Comparison of ENCODE assay signal across 1 cellular context in the genomic region with DNA sequence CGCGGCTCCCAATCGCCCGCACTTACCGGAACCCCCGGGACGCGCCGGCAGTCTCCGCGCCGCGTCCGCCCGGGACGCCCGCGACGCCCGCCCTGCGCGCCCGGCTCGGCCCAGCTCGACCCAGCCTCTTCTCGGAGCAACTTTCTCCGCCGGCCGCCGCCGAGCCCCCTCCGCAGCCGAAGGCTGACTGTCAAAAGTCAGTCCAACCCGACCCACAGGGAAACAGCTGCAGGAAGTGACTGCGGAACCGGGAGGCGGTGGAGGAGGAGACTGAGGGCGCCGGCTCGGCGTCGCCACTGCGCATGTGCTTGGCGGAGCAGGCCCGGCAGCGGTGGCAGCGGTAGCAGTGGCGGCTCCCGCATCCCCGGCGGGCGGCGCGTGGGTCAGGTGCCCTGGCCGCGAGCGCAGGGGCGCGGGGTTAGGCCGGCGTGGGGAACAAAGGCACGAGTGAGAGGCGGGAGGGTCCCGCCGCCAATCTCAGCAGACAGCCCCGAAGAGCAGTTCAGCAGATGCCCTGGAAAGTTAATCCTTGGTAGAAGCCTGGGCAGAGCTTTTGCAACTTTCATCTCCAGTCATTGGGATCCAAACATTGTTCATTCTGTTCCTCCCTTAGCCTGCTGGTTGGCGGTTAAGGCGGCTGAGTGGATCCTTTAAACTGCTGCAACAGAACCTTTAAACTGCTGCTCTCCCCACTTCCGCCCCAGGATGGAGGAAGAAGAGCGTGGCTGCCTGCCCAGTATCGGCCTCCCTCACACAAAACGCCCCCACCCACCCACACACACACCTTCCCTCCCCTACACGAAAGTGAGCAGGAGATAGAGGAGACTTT.
TF ChIP-seq lines count a peak whose summit lies in the region.

A gene with protein sequence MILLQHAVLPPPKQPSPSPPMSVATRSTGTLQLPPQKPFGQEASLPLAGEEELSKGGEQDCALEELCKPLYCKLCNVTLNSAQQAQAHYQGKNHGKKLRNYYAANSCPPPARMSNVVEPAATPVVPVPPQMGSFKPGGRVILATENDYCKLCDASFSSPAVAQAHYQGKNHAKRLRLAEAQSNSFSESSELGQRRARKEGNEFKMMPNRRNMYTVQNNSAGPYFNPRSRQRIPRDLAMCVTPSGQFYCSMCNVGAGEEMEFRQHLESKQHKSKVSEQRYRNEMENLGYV (minus strand): TSS at position 241 of the 829 bp plus-strand sequence. CDS start 4,057 bp downstream, outside the sequence.

TF ChIP-seq in HEK293, 187 proteins besides CTCF, POLR2A, EP300 and RAD21 (continued from another document):
- TF ChIP-seq, protein P1, sequence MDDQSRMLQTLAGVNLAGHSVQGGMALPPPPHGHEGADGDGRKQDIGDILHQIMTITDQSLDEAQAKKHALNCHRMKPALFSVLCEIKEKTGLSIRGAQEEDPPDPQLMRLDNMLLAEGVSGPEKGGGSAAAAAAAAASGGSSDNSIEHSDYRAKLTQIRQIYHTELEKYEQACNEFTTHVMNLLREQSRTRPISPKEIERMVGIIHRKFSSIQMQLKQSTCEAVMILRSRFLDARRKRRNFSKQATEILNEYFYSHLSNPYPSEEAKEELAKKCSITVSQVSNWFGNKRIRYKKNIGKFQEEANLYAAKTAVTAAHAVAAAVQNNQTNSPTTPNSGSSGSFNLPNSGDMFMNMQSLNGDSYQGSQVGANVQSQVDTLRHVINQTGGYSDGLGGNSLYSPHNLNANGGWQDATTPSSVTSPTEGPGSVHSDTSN (CRISPR knock-in tag; IDR thresholded peaks at IDR 0.05), result 0 out of 2 replicates have a peak, but pooled peaks have one; percentile 32
- TF ChIP-seq ZBTB48 (tag by site-specific recombination; IDR thresholded peaks at IDR 0.05) (0 out of 2 replicates have a peak, but pooled peaks have one; percentile 15), ZNF571 (tag by site-specific recombination; IDR thresholded peaks at IDR 0.05) (no peak), ZNF16 (tag by site-specific recombination; IDR thresholded peaks at IDR 0.05; ENCODE audit: low read depth) (no peak), ZSCAN30 (tag by site-specific recombination; IDR thresholded peaks at IDR 0.05) (peak; percentile 38; the same call in 1 of the 2 replicates), YY2 (tag by site-specific recombination; IDR thresholded peaks at IDR 0.05) (0 out of 2 replicates have a peak, but pooled peaks have one; percentile 19), ZNF366 (tag by site-specific recombination; conservative IDR thresholded peaks at IDR 0.05) (peak; percentile 31; the same call in 1 of the 2 replicates), ZBTB1 (tag by site-specific recombination; IDR thresholded peaks at IDR 0.05) (no peak), ZXDB (tag by site-specific recombination; IDR thresholded peaks at IDR 0.05) (peak; percentile 21), ZFHX2 (tag by site-specific recombination; conservative IDR thresholded peaks at IDR 0.05) (peak; percentile 72)
- TF ChIP-seq, protein P2, sequence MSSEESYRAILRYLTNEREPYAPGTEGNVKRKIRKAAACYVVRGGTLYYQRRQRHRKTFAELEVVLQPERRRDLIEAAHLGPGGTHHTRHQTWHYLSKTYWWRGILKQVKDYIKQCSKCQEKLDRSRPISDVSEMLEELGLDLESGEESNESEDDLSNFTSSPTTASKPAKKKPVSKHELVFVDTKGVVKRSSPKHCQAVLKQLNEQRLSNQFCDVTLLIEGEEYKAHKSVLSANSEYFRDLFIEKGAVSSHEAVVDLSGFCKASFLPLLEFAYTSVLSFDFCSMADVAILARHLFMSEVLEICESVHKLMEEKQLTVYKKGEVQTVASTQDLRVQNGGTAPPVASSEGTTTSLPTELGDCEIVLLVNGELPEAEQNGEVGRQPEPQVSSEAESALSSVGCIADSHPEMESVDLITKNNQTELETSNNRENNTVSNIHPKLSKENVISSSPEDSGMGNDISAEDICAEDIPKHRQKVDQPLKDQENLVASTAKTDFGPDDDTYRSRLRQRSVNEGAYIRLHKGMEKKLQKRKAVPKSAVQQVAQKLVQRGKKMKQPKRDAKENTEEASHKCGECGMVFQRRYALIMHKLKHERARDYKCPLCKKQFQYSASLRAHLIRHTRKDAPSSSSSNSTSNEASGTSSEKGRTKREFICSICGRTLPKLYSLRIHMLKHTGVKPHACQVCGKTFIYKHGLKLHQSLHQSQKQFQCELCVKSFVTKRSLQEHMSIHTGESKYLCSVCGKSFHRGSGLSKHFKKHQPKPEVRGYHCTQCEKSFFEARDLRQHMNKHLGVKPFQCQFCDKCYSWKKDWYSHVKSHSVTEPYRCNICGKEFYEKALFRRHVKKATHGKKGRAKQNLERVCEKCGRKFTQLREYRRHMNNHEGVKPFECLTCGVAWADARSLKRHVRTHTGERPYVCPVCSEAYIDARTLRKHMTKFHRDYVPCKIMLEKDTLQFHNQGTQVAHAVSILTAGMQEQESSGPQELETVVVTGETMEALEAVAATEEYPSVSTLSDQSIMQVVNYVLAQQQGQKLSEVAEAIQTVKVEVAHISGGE (tag by site-specific recombination; conservative IDR thresholded peaks at IDR 0.05; ENCODE audit: low read depth), result peak; percentile 28
- TF ChIP-seq, protein P3, sequence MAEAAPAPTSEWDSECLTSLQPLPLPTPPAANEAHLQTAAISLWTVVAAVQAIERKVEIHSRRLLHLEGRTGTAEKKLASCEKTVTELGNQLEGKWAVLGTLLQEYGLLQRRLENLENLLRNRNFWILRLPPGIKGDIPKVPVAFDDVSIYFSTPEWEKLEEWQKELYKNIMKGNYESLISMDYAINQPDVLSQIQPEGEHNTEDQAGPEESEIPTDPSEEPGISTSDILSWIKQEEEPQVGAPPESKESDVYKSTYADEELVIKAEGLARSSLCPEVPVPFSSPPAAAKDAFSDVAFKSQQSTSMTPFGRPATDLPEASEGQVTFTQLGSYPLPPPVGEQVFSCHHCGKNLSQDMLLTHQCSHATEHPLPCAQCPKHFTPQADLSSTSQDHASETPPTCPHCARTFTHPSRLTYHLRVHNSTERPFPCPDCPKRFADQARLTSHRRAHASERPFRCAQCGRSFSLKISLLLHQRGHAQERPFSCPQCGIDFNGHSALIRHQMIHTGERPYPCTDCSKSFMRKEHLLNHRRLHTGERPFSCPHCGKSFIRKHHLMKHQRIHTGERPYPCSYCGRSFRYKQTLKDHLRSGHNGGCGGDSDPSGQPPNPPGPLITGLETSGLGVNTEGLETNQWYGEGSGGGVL (tag by site-specific recombination; IDR thresholded peaks at IDR 0.05), result peak; percentile 23; the same call in 1 of the 2 replicates
- TF ChIP-seq, protein P4, sequence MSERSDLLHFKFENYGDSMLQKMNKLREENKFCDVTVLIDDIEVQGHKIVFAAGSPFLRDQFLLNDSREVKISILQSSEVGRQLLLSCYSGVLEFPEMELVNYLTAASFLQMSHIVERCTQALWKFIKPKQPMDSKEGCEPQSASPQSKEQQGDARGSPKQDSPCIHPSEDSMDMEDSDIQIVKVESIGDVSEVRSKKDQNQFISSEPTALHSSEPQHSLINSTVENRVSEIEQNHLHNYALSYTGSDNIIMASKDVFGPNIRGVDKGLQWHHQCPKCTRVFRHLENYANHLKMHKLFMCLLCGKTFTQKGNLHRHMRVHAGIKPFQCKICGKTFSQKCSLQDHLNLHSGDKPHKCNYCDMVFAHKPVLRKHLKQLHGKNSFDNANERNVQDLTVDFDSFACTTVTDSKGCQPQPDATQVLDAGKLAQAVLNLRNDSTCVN (tag by site-specific recombination; optimal IDR thresholded peaks at IDR 0.05), result peak; percentile 68
- TF ChIP-seq, protein P5, sequence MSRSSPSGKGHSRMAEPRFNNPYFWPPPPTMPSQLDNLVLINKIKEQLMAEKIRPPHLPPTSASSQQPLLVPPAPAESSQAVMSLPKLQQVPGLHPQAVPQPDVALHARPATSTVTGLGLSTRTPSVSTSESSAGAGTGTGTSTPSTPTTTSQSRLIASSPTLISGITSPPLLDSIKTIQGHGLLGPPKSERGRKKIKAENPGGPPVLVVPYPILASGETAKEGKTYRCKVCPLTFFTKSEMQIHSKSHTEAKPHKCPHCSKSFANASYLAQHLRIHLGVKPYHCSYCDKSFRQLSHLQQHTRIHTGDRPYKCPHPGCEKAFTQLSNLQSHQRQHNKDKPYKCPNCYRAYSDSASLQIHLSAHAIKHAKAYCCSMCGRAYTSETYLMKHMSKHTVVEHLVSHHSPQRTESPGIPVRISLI (tag by site-specific recombination; IDR thresholded peaks at IDR 0.05), result no peak
TF ChIP-seq in HEK293: peak in this region for 19.
